1 cellular context compared by ENCODE assay signal in genomic region chr2:34401186-34401585, GRCh38.
TF ChIP-seq lines count a peak whose summit lies in the region.

No MANE protein-coding gene starts in this region.

TF ChIP-seq in HepG2, 621 proteins besides CTCF, POLR2A, EP300 and RAD21 (continued from another document):
- TF ChIP-seq ATF7 (IDR thresholded peaks at IDR 0.05) (no peak), ATF7 (CRISPR knock-in tag; IDR thresholded peaks at IDR 0.05) (no peak)
TF ChIP-seq in HepG2: peak in this region for 0.
